ENCODE assay signal across 1 cellular context in genomic region chr2:68040078-68040477, GRCh38.
TF ChIP-seq lines count a peak whose summit lies in the region.

No MANE protein-coding gene starts in this region.

TF ChIP-seq in IMR-90, 13 proteins besides CTCF, POLR2A, EP300 and RAD21:
- TF ChIP-seq FOS (IDR thresholded peaks at IDR 0.05; ENCODE audit: low read depth, low read length) = no peak
- TF ChIP-seq RFX5 (IDR thresholded peaks at IDR 0.05; ENCODE audit: low read depth, low read length) = no peak
- TF ChIP-seq MXI1 (IDR thresholded peaks at IDR 0.05; ENCODE audit: borderline replicate concordance, low read depth, low read length) = no peak
- TF ChIP-seq RCOR1 (IDR thresholded peaks at IDR 0.05; ENCODE audit: insufficient replicate concordance, low read length) = no peak
- no peak for TF ChIP-seq USF2 (IDR thresholded peaks at IDR 0.05; ENCODE audit: low read depth, low read length)
- TF ChIP-seq BHLHE40 (IDR thresholded peaks at IDR 0.05; ENCODE audit: low read depth, low read length) = no peak
- TF ChIP-seq MAFK (IDR thresholded peaks at IDR 0.05; ENCODE audit: low read depth, low read length) = no peak
TF ChIP-seq in IMR-90: peak in this region for 0.
